8 cellular contexts compared by ENCODE assay signal in the genomic region with DNA sequence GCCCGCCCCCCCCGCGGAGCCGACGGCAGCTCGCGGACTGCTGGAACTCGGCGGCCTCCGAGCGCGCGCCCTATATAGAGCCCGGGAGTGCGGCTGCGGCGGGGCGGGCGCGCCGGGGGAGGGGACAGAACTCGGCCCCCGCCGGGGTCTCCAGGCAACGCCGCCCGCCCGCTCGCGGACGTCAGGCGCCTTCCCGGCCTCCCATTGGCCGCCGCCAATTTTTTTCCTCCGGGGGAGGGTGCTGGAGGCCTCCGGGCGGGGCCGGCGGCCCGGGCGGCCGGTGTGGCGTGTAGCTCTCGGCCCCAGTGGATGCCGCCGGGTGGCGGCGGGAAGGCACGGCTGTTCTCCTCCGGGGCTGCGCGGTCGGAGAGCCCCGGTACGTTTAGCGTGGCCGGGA. TPM values are rescaled to one million over a fixed set of nuclear protein-coding genes. Genes with fewer than 3 reads are reported as not detected.
DNase-seq lines count a peak whose midpoint lies in the region; TF ChIP-seq lines count a peak whose summit lies in the region.

A gene with protein sequence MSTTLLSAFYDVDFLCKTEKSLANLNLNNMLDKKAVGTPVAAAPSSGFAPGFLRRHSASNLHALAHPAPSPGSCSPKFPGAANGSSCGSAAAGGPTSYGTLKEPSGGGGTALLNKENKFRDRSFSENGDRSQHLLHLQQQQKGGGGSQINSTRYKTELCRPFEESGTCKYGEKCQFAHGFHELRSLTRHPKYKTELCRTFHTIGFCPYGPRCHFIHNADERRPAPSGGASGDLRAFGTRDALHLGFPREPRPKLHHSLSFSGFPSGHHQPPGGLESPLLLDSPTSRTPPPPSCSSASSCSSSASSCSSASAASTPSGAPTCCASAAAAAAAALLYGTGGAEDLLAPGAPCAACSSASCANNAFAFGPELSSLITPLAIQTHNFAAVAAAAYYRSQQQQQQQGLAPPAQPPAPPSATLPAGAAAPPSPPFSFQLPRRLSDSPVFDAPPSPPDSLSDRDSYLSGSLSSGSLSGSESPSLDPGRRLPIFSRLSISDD (minus strand): TSS at position 49 of the 397 bp plus-strand sequence. CDS start 291 bp downstream, outside the sequence.

- H2BK5ac ChIP-seq in H9 (ENCODE audit: insufficient read length, low read length), result no peak within 1 kb of the TSS

- H3T11ph ChIP-seq in H9 (ENCODE audit: low read length), result no peak within 1 kb of the TSS

- H3K9me3 ChIP-seq in ES-I3 (ENCODE audit: control insufficient read depth, insufficient read depth, low read length) (no peaks in the 10 kb centered on the region), H9 (ENCODE audit: control insufficient read depth, low read depth, low read length) (no peaks in the 10 kb centered on the region), MM.1S (replicated peaks; ENCODE audit: insufficient read depth, low read length) (no peaks in the 10 kb centered on the region), stomach smooth muscle (ENCODE audit: control insufficient read depth in 2 of 2, low read length in 2 of 2) (no peaks in the 10 kb centered on the region)

- peaks cover 7% of the 10 kb centered on the region for H3K36me3 ChIP-seq in ES-I3 (ENCODE audit: insufficient read depth, low read length)
- peaks cover 10% of the 10 kb centered on the region; the same call in 1 of the 2 replicates for H3K36me3 ChIP-seq in MM.1S (replicated peaks; ENCODE audit: insufficient read depth, low read length)
- H3K36me3 ChIP-seq in stomach smooth muscle (ENCODE audit: control insufficient read depth in 2 of 2, insufficient read depth in 2 of 2, low read length in 2 of 2), result peaks cover 9 to 22% of the 10 kb centered on the region in 2 donors

- H3K4me1 Mint-ChIP-seq in H9, result peaks cover 45 to 50% of the 10 kb centered on the region in 2 experiments
- H3K4me1 Mint-ChIP-seq in nephron progenitor cell, result peaks cover 56% of the 10 kb centered on the region

- no peak within 1 kb of the TSS for H2BK20ac ChIP-seq in H9 (ENCODE audit: low read depth, low read length, poor library complexity, severe bottlenecking)

- H3K9me3 Mint-ChIP-seq in H9 (peaks cover 0 to 3% of the 10 kb centered on the region in 2 experiments; a peak in 1 of 5 replicates), nephron progenitor cell (no peaks in the 10 kb centered on the region)

- H3K79me2 ChIP-seq in H9 (ENCODE audit: insufficient read depth, low read length), result peaks cover 16% of the 10 kb centered on the region; the same call in 1 of the 2 replicates
- H3K79me2 ChIP-seq in MM.1S (ENCODE audit: low read length), result peaks cover 63% of the 10 kb centered on the region

- H3K36me3 Mint-ChIP-seq in H9 (ENCODE audit: insufficient read depth in 1 of 3, low read depth in 3 of 3) (peaks cover 13 to 37% (median 27%) of the 10 kb centered on the region in 3 experiments), nephron progenitor cell (ENCODE audit: low read depth) (peaks cover 19% of the 10 kb centered on the region)

- no peak within 1 kb of the TSS for H3K23ac ChIP-seq in H9 (ENCODE audit: insufficient read length, low read depth, low read length)

- H2BK120ac ChIP-seq in H9 (ENCODE audit: low read depth, low read length, poor library complexity, severe bottlenecking), result no peak within 1 kb of the TSS

- no peak within 1 kb of the TSS for H2BK12ac ChIP-seq in H9 (ENCODE audit: insufficient read length, low read depth, low read length)

- H4K8ac ChIP-seq in H9 (replicated peaks; ENCODE audit: insufficient read length, low read depth, low read length), result no peak within 1 kb of the TSS

- H3K9ac ChIP-seq in ES-I3 (ENCODE audit: low read depth, low read length) (peak within 1 kb of the TSS; percentile 89), H9 (ENCODE audit: extremely low read depth, insufficient read length, low read length) (peak within 1 kb of the TSS; percentile 70), MM.1S (ENCODE audit: low read length) (peak within 1 kb of the TSS; percentile 100), stomach smooth muscle (ENCODE audit: low read length in 2 of 2) (peak within 1 kb of the TSS; percentile 92 to 98)

- H3K4me2 ChIP-seq in H9 (ENCODE audit: insufficient read depth, insufficient read length, low read length), result peak within 1 kb of the TSS; percentile 53
- H3K4me2 ChIP-seq in MM.1S (ENCODE audit: low read depth, low read length), result peak within 1 kb of the TSS; percentile 97

- H3K9me2 ChIP-seq in MM.1S (replicated peaks; ENCODE audit: insufficient read depth, low read length), result no peaks in the 10 kb centered on the region

- H3K4me3 Mint-ChIP-seq in H9, result peak within 1 kb of the TSS; percentile 96
- H3K4me3 Mint-ChIP-seq in nephron progenitor cell, result peak within 1 kb of the TSS; percentile 87

- no peaks in the 10 kb centered on the region for H3K79me1 ChIP-seq in H9 (ENCODE audit: insufficient read depth, low read depth, low read length, poor library complexity, severe bottlenecking)

- H2AFZ ChIP-seq in H9 (ENCODE audit: low read length), result no peak within 1 kb of the TSS
- H2AFZ ChIP-seq in MM.1S (ENCODE audit: low read length), result peak within 1 kb of the TSS; percentile 48; the same call in 1 of the 2 replicates

- H3K18ac ChIP-seq in H9 (ENCODE audit: insufficient read length, low read depth, low read length), result peak within 1 kb of the TSS; percentile 90

- H4K5ac ChIP-seq in H9 (ENCODE audit: insufficient read length, low read depth, low read length), result no peak within 1 kb of the TSS

- no peak within 1 kb of the TSS for H4K91ac ChIP-seq in H9 (ENCODE audit: insufficient read length, low read depth, low read length)

- H3K14ac ChIP-seq in H9 (ENCODE audit: insufficient read depth, low read length), result peak within 1 kb of the TSS; percentile 65

- H3F3A ChIP-seq in MM.1S (ENCODE audit: insufficient read depth, low read length), result peaks cover 67% of the 10 kb centered on the region

- H3K27ac ChIP-seq in H9 (ENCODE audit: insufficient read length, low read depth, low read length), result no peak within 1 kb of the TSS
- H3K27ac ChIP-seq in MM.1S (ENCODE audit: low read length), result peak within 1 kb of the TSS; percentile 100
- peak within 1 kb of the TSS; percentile 97 for H3K27ac ChIP-seq in stomach smooth muscle (ENCODE audit: low read length)

- peak within 1 kb of the TSS; percentile 61 to 92 (median 89); a peak in 4 of 7 replicates for H3K27ac Mint-ChIP-seq in H9
- H3K27ac Mint-ChIP-seq in nephron progenitor cell, result peak within 1 kb of the TSS; percentile 92

- H4K20me1 ChIP-seq in H9 (ENCODE audit: control insufficient read depth, insufficient read depth, insufficient read length), result no peaks in the 10 kb centered on the region
- H4K20me1 ChIP-seq in MM.1S (ENCODE audit: insufficient read depth, low read length), result peaks cover 18% of the 10 kb centered on the region; the same call in 1 of the 2 replicates

- H3K4me3 ChIP-seq in MM.1S (ENCODE audit: low read length) (peak within 1 kb of the TSS; percentile 98), fibroblast of the aortic adventitia (ENCODE audit: low read depth, low read length) (peak within 1 kb of the TSS; percentile 81), stomach smooth muscle (ENCODE audit: low read length in 2 of 2) (peak within 1 kb of the TSS; percentile 86 to 95)

- peak; percentile 90 for DNase-seq in H9
- DNase-seq in MM.1S, result peak; percentile 96
- DNase-seq in SHP77 treated with DMSO at 0.1 percent for 48 hours (lab: John Stamatoyannopoulos, UW), result peak; percentile 72
- peak; percentile 92 for DNase-seq in activated effector memory CD4-positive, alpha-beta T cell treated with Interleukin-2 at 50 U/mL for 16 hours
- DNase-seq in fibroblast of the aortic adventitia (ENCODE audit: low read depth), result peak; percentile 94
- DNase-seq in nephron progenitor cell, result peak; percentile 92

- H3K4me1 ChIP-seq in ES-I3 (ENCODE audit: insufficient read depth, low read length) (peaks cover 29% of the 10 kb centered on the region), H9 (ENCODE audit: insufficient read depth, low read length) (peaks cover 3% of the 10 kb centered on the region; the same call in 1 of the 2 replicates), MM.1S (ENCODE audit: low read length) (peaks cover 19% of the 10 kb centered on the region), stomach smooth muscle (ENCODE audit: control insufficient read depth, insufficient read depth, low read length) (peaks cover 46% of the 10 kb centered on the region)

- H2BK15ac ChIP-seq in H9 (ENCODE audit: low read depth, low read length), result no peak within 1 kb of the TSS

- TF ChIP-seq CTCF in H9 (conservative IDR thresholded peaks at IDR 0.05), result no peak
- no peak for TF ChIP-seq CTCF in MM.1S (IDR thresholded peaks at IDR 0.05; ENCODE audit: low read length)
- no peak for TF ChIP-seq CTCF in fibroblast of the aortic adventitia (IDR thresholded peaks at IDR 0.05; ENCODE audit: insufficient read depth, low read length)
- no peak for TF ChIP-seq CTCF in nephron progenitor cell (IDR thresholded peaks at IDR 0.05)

- no peak within 1 kb of the TSS for H3K56ac ChIP-seq in H9 (ENCODE audit: insufficient read length, low read depth, low read length)

- no CpG with 5 or more reads among the region's 58 CpGs for WGBS in H9 (ENCODE audit: extremely low coverage, insufficient read length, low lambda C conversion rate)

- H3K27me3 Mint-ChIP-seq in H9 (ENCODE audit: low read depth) (peaks cover 1% of the 10 kb centered on the region; the same call in 1 of the 2 replicates), nephron progenitor cell (ENCODE audit: low read depth, poor library complexity) (no peaks in the 10 kb centered on the region)

- H3K27me3 ChIP-seq in H9 (ENCODE audit: insufficient read depth, low read length) (no peaks in the 10 kb centered on the region), MM.1S (replicated peaks; ENCODE audit: insufficient read depth, low read length) (no peaks in the 10 kb centered on the region), stomach smooth muscle (ENCODE audit: control insufficient read depth in 1 of 2, insufficient read depth in 2 of 2, low read length in 2 of 2) (no peaks in the 10 kb centered on the region)

- peaks cover 3% of the 10 kb centered on the region for H3K23me2 ChIP-seq in H9 (ENCODE audit: insufficient read length, low read depth, low read length, poor library complexity, severe bottlenecking)

- no peak within 1 kb of the TSS for H3K4ac ChIP-seq in H9 (ENCODE audit: low read depth, low read length)

- no peak within 1 kb of the TSS for H2AK5ac ChIP-seq in H9 (ENCODE audit: insufficient read length, low read length)

RNA-seq across cellular contexts. Expression of the gene that starts here (rescaled TPM):
- total RNA-seq in H9 (2021) (105 and 110 TPM in 2 replicates), fibroblast of the aortic adventitia (ENCODE audit: low replicate concordance) (34.3 and 50.4 TPM in 2 replicates)
